In genomic region chr10:228366-228765, GRCh38 we compare ENCODE assay signal across 18 cellular contexts.
"Had no signal": no experiment of that assay in that cellular context is flagged by ENCODE, and none has a peak within 500 bp of the region (broad histone marks: within the 10 kb centered on the region; RNA-seq: fewer than 3 reads in every experiment).

No MANE protein-coding gene starts in this region.

- H3K27me3 ChIP-seq: adrenal gland, hepatocyte, tibial artery had no signal

- H3K4me3 ChIP-seq: adrenal gland, hepatocyte, lung, tibial artery had no signal

- H3K27ac ChIP-seq: adrenal gland, hepatocyte, tibial artery had no signal

- H3K27me3 Mint-ChIP-seq: activated B cell treated with CpG ODN at 0.5 μM for 24 hours; activated CD4-positive, alpha-beta T cell treated with anti-CD3 and anti-CD28 coated beads, Interleukin-2, amount 10 ng/mL, durations not matched to agents 24 days and 14 days had no signal

- H3K4me1 ChIP-seq: adrenal gland, tibial artery had no signal

- H3K9me3 Mint-ChIP-seq: activated B cell treated with CpG ODN at 0.5 μM for 24 hours; activated CD4-positive, alpha-beta T cell treated with anti-CD3 and anti-CD28 coated beads, Interleukin-2, amount 10 ng/mL, durations not matched to agents 24 days and 14 days had no signal

- H3K27ac Mint-ChIP-seq: activated B cell treated with CpG ODN at 0.5 μM for 24 hours; activated CD4-positive, alpha-beta T cell treated with anti-CD3 and anti-CD28 coated beads, Interleukin-2, amount 10 ng/mL, durations not matched to agents 24 days and 14 days had no signal

- DNase-seq: activated B cell treated with CpG ODN at 0.5 μM for 24 hours; activated CD4-positive, alpha-beta T cell treated with anti-CD3 and anti-CD28 coated beads, Interleukin-2, amount 10 ng/mL, durations not matched to agents 24 days and 14 days; activated CD8-positive, alpha-beta memory T cell treated with anti-CD3 and anti-CD28 coated beads, Interleukin-2, amount 50 U/mL, for 4 hours; adrenal gland; dermis blood vessel endothelial cell; effector memory CD4-positive, alpha-beta T cell; foreskin fibroblast; left colon; midbrain; occipital lobe; posterior cingulate gyrus; stimulated activated CD8-positive, alpha-beta memory T cell treated with anti-CD3 and anti-CD28 coated beads, Interleukin-4, amount 100 ng/mL, for 48 hours; stimulated activated naive CD8-positive, alpha-beta T cell treated with anti-CD3 and anti-CD28 coated beads, Interleukin-15, Interleukin-2, amounts not matched to agents 100 U/mL and 50 U/mL, for 24 hours; substantia nigra; SW 1271; tibial artery had no signal

- H3K9me3 ChIP-seq: adrenal gland, tibial artery had no signal

- ATAC-seq: left colon; stimulated activated naive CD8-positive, alpha-beta T cell treated with anti-CD3 and anti-CD28 coated beads, Interleukin-15, Interleukin-2, amounts not matched to agents 100 U/mL and 50 U/mL, for 24 hours had no signal

- H3K36me3 ChIP-seq: adrenal gland, tibial artery had no signal

- H3K4me3 Mint-ChIP-seq: activated B cell treated with CpG ODN at 0.5 μM for 24 hours; activated CD4-positive, alpha-beta T cell treated with anti-CD3 and anti-CD28 coated beads, Interleukin-2, amount 10 ng/mL, durations not matched to agents 24 days and 14 days had no signal
